ENCODE assay signal across 1 cellular context in genomic region chr7:36291387-36292316, GRCh38.
A peak's percentile ranks its signal among the peaks of the same experiment; 100 is the strongest.
TF ChIP-seq lines count a peak whose summit lies in the region.

No MANE protein-coding gene starts in this region.

TF ChIP-seq in HepG2, 621 proteins besides CTCF, POLR2A, EP300 and RAD21 (continued from another document and continues in another):
- no peak for TF ChIP-seq THAP8 (CRISPR knock-in tag; IDR thresholded peaks at IDR 0.05; ENCODE audit: borderline replicate concordance)
- peak; percentile 38; the same call in 1 of the 2 replicates for TF ChIP-seq ZFX (CRISPR knock-in tag; IDR thresholded peaks at IDR 0.05; ENCODE audit: low read depth)
- no peak for TF ChIP-seq JDP2 (CRISPR knock-in tag; IDR thresholded peaks at IDR 0.05; ENCODE audit: borderline replicate concordance)
- TF ChIP-seq, protein P1, sequence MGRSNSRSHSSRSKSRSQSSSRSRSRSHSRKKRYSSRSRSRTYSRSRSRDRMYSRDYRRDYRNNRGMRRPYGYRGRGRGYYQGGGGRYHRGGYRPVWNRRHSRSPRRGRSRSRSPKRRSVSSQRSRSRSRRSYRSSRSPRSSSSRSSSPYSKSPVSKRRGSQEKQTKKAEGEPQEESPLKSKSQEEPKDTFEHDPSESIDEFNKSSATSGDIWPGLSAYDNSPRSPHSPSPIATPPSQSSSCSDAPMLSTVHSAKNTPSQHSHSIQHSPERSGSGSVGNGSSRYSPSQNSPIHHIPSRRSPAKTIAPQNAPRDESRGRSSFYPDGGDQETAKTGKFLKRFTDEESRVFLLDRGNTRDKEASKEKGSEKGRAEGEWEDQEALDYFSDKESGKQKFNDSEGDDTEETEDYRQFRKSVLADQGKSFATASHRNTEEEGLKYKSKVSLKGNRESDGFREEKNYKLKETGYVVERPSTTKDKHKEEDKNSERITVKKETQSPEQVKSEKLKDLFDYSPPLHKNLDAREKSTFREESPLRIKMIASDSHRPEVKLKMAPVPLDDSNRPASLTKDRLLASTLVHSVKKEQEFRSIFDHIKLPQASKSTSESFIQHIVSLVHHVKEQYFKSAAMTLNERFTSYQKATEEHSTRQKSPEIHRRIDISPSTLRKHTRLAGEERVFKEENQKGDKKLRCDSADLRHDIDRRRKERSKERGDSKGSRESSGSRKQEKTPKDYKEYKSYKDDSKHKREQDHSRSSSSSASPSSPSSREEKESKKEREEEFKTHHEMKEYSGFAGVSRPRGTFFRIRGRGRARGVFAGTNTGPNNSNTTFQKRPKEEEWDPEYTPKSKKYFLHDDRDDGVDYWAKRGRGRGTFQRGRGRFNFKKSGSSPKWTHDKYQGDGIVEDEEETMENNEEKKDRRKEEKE (IDR thresholded peaks at IDR 0.05), result no peak
- TF ChIP-seq ISL2 (CRISPR knock-in tag; IDR thresholded peaks at IDR 0.05), result no peak
- TF ChIP-seq ZNF720 (CRISPR knock-in tag; IDR thresholded peaks at IDR 0.05), result no peak
- no peak for TF ChIP-seq PAX8 (CRISPR knock-in tag; IDR thresholded peaks at IDR 0.05; ENCODE audit: borderline replicate concordance)
- TF ChIP-seq, protein P2, sequence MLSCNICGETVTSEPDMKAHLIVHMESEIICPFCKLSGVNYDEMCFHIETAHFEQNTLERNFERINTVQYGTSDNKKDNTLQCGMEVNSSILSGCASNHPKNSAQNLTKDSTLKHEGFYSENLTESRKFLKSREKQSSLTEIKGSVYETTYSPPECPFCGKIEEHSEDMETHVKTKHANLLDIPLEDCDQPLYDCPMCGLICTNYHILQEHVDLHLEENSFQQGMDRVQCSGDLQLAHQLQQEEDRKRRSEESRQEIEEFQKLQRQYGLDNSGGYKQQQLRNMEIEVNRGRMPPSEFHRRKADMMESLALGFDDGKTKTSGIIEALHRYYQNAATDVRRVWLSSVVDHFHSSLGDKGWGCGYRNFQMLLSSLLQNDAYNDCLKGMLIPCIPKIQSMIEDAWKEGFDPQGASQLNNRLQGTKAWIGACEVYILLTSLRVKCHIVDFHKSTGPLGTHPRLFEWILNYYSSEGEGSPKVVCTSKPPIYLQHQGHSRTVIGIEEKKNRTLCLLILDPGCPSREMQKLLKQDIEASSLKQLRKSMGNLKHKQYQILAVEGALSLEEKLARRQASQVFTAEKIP (CRISPR knock-in tag; IDR thresholded peaks at IDR 0.05; ENCODE audit: borderline replicate concordance), result no peak
- TF ChIP-seq PCBP1 (IDR thresholded peaks at IDR 0.05; ENCODE audit: borderline replicate concordance, low read depth, low read length), result no peak
- TF ChIP-seq, protein P3, sequence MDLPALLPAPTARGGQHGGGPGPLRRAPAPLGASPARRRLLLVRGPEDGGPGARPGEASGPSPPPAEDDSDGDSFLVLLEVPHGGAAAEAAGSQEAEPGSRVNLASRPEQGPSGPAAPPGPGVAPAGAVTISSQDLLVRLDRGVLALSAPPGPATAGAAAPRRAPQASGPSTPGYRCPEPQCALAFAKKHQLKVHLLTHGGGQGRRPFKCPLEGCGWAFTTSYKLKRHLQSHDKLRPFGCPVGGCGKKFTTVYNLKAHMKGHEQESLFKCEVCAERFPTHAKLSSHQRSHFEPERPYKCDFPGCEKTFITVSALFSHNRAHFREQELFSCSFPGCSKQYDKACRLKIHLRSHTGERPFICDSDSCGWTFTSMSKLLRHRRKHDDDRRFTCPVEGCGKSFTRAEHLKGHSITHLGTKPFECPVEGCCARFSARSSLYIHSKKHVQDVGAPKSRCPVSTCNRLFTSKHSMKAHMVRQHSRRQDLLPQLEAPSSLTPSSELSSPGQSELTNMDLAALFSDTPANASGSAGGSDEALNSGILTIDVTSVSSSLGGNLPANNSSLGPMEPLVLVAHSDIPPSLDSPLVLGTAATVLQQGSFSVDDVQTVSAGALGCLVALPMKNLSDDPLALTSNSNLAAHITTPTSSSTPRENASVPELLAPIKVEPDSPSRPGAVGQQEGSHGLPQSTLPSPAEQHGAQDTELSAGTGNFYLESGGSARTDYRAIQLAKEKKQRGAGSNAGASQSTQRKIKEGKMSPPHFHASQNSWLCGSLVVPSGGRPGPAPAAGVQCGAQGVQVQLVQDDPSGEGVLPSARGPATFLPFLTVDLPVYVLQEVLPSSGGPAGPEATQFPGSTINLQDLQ (CRISPR knock-in tag; IDR thresholded peaks at IDR 0.05), result no peak
- TF ChIP-seq ZNF670 (CRISPR knock-in tag; IDR thresholded peaks at IDR 0.05; ENCODE audit: borderline replicate concordance), result no peak
- TF ChIP-seq ZNF530 (CRISPR knock-in tag; IDR thresholded peaks at IDR 0.05; ENCODE audit: low read depth), result no peak
- no peak for TF ChIP-seq ZFY (CRISPR knock-in tag; IDR thresholded peaks at IDR 0.05)
- no peak for TF ChIP-seq CHCHD3 (CRISPR knock-in tag; IDR thresholded peaks at IDR 0.05)
- TF ChIP-seq ZSCAN25 (CRISPR knock-in tag; IDR thresholded peaks at IDR 0.05), result no peak
- TF ChIP-seq GMEB1 (CRISPR knock-in tag; IDR thresholded peaks at IDR 0.05; ENCODE audit: borderline replicate concordance), result no peak
- TF ChIP-seq TOE1 (CRISPR knock-in tag; IDR thresholded peaks at IDR 0.05), result no peak
- TF ChIP-seq NONO (IDR thresholded peaks at IDR 0.05), result no peak
- 0 out of 2 replicates have a peak, but pooled peaks have one; percentile 34 for TF ChIP-seq NONO (CRISPR knock-in tag; conservative IDR thresholded peaks at IDR 0.05)
- no peak for TF ChIP-seq MTA3 (CRISPR knock-in tag; IDR thresholded peaks at IDR 0.05)
- 0 out of 2 replicates have a peak, but pooled peaks have one; percentile 11 for TF ChIP-seq ZSCAN21 (CRISPR knock-in tag; IDR thresholded peaks at IDR 0.05; ENCODE audit: borderline replicate concordance)
- TF ChIP-seq ZNF556 (CRISPR knock-in tag; IDR thresholded peaks at IDR 0.05; ENCODE audit: borderline replicate concordance), result peak; percentile 42; the same call in 1 of the 2 replicates
- no peak for TF ChIP-seq ZNF274 (CRISPR knock-in tag; IDR thresholded peaks at IDR 0.05)
- no peak; the same call in none of the 2 replicates for TF ChIP-seq SAP130 (CRISPR knock-in tag; IDR thresholded peaks at IDR 0.05; ENCODE audit: low read depth)
- TF ChIP-seq TOPORS (CRISPR knock-in tag; IDR thresholded peaks at IDR 0.05), result no peak
- peak; percentile 66 for TF ChIP-seq ZMYM4 (CRISPR knock-in tag; IDR thresholded peaks at IDR 0.05)
- no peak for TF ChIP-seq ZNF460 (CRISPR knock-in tag; IDR thresholded peaks at IDR 0.05; ENCODE audit: borderline replicate concordance)
- peak; percentile 86 for TF ChIP-seq ZNF687 (CRISPR knock-in tag; IDR thresholded peaks at IDR 0.05)
- TF ChIP-seq MTF1 (CRISPR knock-in tag; IDR thresholded peaks at IDR 0.05), result no peak
- peak; percentile 56; the same call in 1 of the 2 replicates for TF ChIP-seq IRF2 (CRISPR knock-in tag; IDR thresholded peaks at IDR 0.05)
- no peak for TF ChIP-seq ZNF83 (CRISPR knock-in tag; IDR thresholded peaks at IDR 0.05; ENCODE audit: borderline replicate concordance)
- TF ChIP-seq SETDB1 (CRISPR knock-in tag; IDR thresholded peaks at IDR 0.05; ENCODE audit: borderline replicate concordance), result no peak
- TF ChIP-seq NRL (CRISPR knock-in tag; IDR thresholded peaks at IDR 0.05; ENCODE audit: borderline replicate concordance), result peak; percentile 74; the same call in 1 of the 2 replicates
- TF ChIP-seq SUZ12 (IDR thresholded peaks at IDR 0.05; ENCODE audit: low read depth, low read length), result no peak
- TF ChIP-seq MAF1 (CRISPR knock-in tag; IDR thresholded peaks at IDR 0.05; ENCODE audit: borderline replicate concordance), result no peak
- TF ChIP-seq, protein P4, sequence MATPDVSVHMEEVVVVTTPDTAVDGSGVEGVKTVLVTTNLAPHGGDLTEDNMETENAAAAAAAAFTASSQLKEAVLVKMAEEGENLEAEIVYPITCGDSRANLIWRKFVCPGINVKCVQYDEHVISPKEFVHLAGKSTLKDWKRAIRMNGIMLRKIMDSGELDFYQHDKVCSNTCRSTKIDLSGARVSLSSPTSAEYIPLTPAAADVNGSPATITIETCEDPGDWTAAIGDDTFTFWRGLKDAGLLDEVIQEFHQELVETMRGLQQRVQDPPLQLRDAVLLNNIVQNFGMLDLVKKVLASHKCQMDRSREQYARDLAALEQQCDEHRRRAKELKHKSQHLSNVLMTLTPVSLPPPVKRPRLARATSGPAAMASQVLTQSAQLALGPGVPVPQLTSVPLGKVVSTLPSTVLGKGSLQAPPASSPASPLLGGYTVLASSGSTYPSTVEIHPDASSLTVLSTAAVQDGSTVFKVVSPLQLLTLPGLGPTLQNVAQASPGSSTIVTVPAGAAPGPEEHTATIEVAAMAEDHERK (CRISPR knock-in tag; IDR thresholded peaks at IDR 0.05; ENCODE audit: low read depth), result no peak
- no peak for TF ChIP-seq ZBTB2 (CRISPR knock-in tag; IDR thresholded peaks at IDR 0.05; ENCODE audit: low read depth)
- TF ChIP-seq, protein P5, sequence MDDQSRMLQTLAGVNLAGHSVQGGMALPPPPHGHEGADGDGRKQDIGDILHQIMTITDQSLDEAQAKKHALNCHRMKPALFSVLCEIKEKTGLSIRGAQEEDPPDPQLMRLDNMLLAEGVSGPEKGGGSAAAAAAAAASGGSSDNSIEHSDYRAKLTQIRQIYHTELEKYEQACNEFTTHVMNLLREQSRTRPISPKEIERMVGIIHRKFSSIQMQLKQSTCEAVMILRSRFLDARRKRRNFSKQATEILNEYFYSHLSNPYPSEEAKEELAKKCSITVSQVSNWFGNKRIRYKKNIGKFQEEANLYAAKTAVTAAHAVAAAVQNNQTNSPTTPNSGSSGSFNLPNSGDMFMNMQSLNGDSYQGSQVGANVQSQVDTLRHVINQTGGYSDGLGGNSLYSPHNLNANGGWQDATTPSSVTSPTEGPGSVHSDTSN (CRISPR knock-in tag; IDR thresholded peaks at IDR 0.05; ENCODE audit: borderline replicate concordance), result no peak
- TF ChIP-seq, protein P6, sequence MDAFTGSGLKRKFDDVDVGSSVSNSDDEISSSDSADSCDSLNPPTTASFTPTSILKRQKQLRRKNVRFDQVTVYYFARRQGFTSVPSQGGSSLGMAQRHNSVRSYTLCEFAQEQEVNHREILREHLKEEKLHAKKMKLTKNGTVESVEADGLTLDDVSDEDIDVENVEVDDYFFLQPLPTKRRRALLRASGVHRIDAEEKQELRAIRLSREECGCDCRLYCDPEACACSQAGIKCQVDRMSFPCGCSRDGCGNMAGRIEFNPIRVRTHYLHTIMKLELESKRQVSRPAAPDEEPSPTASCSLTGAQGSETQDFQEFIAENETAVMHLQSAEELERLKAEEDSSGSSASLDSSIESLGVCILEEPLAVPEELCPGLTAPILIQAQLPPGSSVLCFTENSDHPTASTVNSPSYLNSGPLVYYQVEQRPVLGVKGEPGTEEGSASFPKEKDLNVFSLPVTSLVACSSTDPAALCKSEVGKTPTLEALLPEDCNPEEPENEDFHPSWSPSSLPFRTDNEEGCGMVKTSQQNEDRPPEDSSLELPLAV (CRISPR knock-in tag; conservative IDR thresholded peaks at IDR 0.05; ENCODE audit: low read depth), result no peak
- no peak for TF ChIP-seq ZNF616 (CRISPR knock-in tag; IDR thresholded peaks at IDR 0.05; ENCODE audit: low read depth)
- no peak for TF ChIP-seq ZNF570 (CRISPR knock-in tag; IDR thresholded peaks at IDR 0.05; ENCODE audit: borderline replicate concordance)
